ENCODE assay signal across 1 cellular context in the genomic region with DNA sequence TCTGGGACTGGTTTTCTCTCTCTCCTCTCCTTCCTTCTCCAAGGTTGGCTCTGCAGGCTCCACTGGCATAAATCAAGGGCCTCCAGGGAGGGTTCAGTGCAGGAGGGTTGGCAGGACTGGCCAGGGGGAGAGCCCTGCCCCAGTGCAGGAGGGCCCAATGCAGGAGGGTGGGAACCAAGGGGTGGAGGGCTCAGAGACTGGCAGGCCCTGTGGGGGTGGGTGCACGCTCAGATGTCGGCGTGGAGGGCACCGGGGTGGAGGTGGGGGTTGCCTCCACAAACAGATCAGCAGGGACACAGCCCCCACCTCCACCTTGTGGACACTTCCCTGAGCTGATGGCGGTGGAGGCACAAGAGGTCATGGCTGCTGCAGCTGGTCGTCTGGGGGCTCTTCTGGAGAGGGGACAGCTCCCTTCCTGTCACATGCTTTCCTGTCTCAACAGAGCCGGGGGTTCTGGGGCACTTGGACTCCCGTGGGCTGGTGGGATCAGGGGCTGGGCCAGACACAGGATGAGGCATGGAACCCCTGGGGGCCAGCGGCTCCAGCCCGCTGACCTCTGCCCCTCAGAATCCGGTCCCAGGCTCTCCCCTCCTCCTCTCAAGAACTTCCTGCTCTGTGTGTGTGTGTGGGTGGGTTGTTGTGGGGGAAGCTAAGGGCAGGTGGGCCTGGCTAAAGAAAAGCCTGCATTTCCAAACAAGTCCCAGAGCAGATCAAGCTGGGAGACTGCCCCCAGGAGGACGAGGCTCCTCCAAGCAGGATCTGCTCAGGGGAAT.
TF ChIP-seq lines count a peak whose summit lies in the region.

No MANE protein-coding gene starts in this region.

TF ChIP-seq in H1, 55 proteins besides CTCF, POLR2A, EP300 and RAD21:
- no peak for TF ChIP-seq CTBP2 (IDR thresholded peaks at IDR 0.05; ENCODE audit: borderline replicate concordance, insufficient read depth, insufficient read length, low read length)
- TF ChIP-seq SIN3A (conservative IDR thresholded peaks at IDR 0.05 in 1 of 2, IDR thresholded peaks at IDR 0.05 in 1 of 2; ENCODE audit: low read depth in 1 of 2, low read length in 2 of 2), result peak in 1 of 2 experiments; percentile 67; a peak in 1 of 4 replicates
- peak; percentile 81 for TF ChIP-seq SP1 (IDR thresholded peaks at IDR 0.05; ENCODE audit: low read depth, low read length)
